Comparison of ENCODE assay signal across 9 cellular contexts in the genomic region with DNA sequence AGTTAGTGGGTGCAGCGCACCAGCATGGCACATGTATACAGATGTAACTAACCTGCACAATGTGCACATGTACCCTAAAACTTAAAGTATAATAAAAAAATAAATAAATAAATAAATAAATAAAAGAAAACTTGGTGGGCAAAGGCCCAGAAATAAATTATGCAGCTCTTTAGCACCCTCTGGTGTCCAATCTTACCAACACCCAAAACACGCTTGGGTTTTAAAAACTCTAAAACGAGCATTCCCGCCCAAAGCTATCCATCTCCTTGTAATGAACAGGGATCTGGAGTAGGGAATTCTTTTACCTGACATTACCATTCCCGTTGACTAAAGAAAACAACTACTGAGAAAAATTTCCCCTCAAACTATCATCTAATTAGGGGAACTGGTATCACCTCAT.
DNase-seq lines count a peak whose midpoint lies in the region; FAIRE-seq and TF ChIP-seq lines count a peak whose summit lies in the region.
"Had no signal": no experiment of that assay in that cellular context is flagged by ENCODE, and none has a peak within 500 bp of the region (broad histone marks: within the 10 kb centered on the region; RNA-seq: fewer than 3 reads in every experiment).

No MANE protein-coding gene starts in this region.

- FAIRE-seq in small intestine (lab: Jason Lieb, UNC), result no peak

- H3K4me1 ChIP-seq in esophagus squamous epithelium (no peaks in the 10 kb centered on the region), small intestine (ENCODE audit: control insufficient read depth in 2 of 2, insufficient read depth in 1 of 2, low read depth in 1 of 2, low read length in 1 of 2) (no peaks in the 10 kb centered on the region)

- H3K27me3 Mint-ChIP-seq in activated CD4-positive, alpha-beta T cell treated with anti-CD3 and anti-CD28 coated beads, Interleukin-2, amount 10 ng/mL, durations not matched to agents 24 days and 14 days, result no peaks in the 10 kb centered on the region
- no peaks in the 10 kb centered on the region for H3K27me3 Mint-ChIP-seq in activated CD4-positive, alpha-beta memory T cell treated with anti-CD3 and anti-CD28 coated beads for 36 hours

- H3K9me3 ChIP-seq in esophagus squamous epithelium (no peaks in the 10 kb centered on the region), small intestine (ENCODE audit: control insufficient read depth, low read depth) (no peaks in the 10 kb centered on the region)

- H3K4me3 ChIP-seq in esophagus squamous epithelium (no peak overlapping the region), small intestine (ENCODE audit: low read depth in 1 of 2, low read length in 2 of 2) (no peak overlapping the region)

- H3K27me3 ChIP-seq in esophagus squamous epithelium (no peaks in the 10 kb centered on the region), small intestine (ENCODE audit: control insufficient read depth in 2 of 2, insufficient read depth in 2 of 2, low read length in 2 of 2) (no peaks in the 10 kb centered on the region)

- CTCF ChIA-PET in activated CD4-positive, alpha-beta memory T cell treated with anti-CD3 and anti-CD28 coated beads for 36 hours (lab: Charles Lee), result no interaction called here

- no peaks in the 10 kb centered on the region for H3K36me3 ChIP-seq in esophagus squamous epithelium
- no peaks in the 10 kb centered on the region for H3K36me3 ChIP-seq in small intestine (ENCODE audit: control insufficient read depth in 2 of 2, insufficient read depth in 2 of 2, low read length in 2 of 2)

- DNase-seq in SKM-1 treated with dmso at 0.1 percent for 144 hours (lab: John Stamatoyannopoulos, UW; ENCODE audit: unreplicated experiment) (peak; percentile 4), SKM-1 (lab: John Stamatoyannopoulos, UW; ENCODE audit: unreplicated experiment) (no peak), NCI-H82 (lab: John Stamatoyannopoulos, UW) (peak; percentile 55), esophagus squamous epithelium (lab: John Stamatoyannopoulos, UW) (no peak), small intestine (peak; percentile 2)
- no peak for DNase-seq in activated effector memory CD4-positive, alpha-beta T cell treated with anti-CD3 and anti-CD28 coated beads, Interleukin-2, amount 50 U/mL, for 16 hours
- no peak for DNase-seq in activated CD4-positive, alpha-beta T cell treated with anti-CD3 and anti-CD28 coated beads, Interleukin-2, amount 10 ng/mL, durations not matched to agents 24 days and 14 days
- no peak for DNase-seq in activated CD4-positive, alpha-beta memory T cell treated with anti-CD3 and anti-CD28 coated beads for 36 hours
- DNase-seq: GDM1 had no signal

- H3K9me3 Mint-ChIP-seq in activated CD4-positive, alpha-beta T cell treated with anti-CD3 and anti-CD28 coated beads, Interleukin-2, amount 10 ng/mL, durations not matched to agents 24 days and 14 days, result no peaks in the 10 kb centered on the region
- H3K9me3 Mint-ChIP-seq in activated CD4-positive, alpha-beta memory T cell treated with anti-CD3 and anti-CD28 coated beads for 36 hours, result peaks cover 9% of the 10 kb centered on the region

- TF ChIP-seq CTCF in esophagus squamous epithelium (IDR thresholded peaks at IDR 0.05), result peak in 4 of 6 experiments; percentile 28 to 45 (median 36)

- TF ChIP-seq POLR2A in esophagus squamous epithelium (IDR thresholded peaks at IDR 0.05), result no peak

- intact Hi-C loops in esophagus squamous epithelium (cut with DNase I), result no loop called here
- intact Hi-C loops in activated CD4-positive, alpha-beta T cell treated with anti-CD3 and anti-CD28 coated beads, Interleukin-2, amount 10 ng/mL, durations not matched to agents 24 days and 14 days (cut with micrococcal nuclease), result no loop called here
- intact Hi-C loops in activated CD4-positive, alpha-beta memory T cell treated with anti-CD3 and anti-CD28 coated beads for 36 hours (cut with micrococcal nuclease), result no loop called here

- POLR2A ChIA-PET in activated CD4-positive, alpha-beta memory T cell treated with anti-CD3 and anti-CD28 coated beads for 36 hours (lab: Charles Lee), result no interaction called here

- no peaks in the 10 kb centered on the region for H3K4me1 Mint-ChIP-seq in activated CD4-positive, alpha-beta T cell treated with anti-CD3 and anti-CD28 coated beads, Interleukin-2, amount 10 ng/mL, durations not matched to agents 24 days and 14 days
- H3K4me1 Mint-ChIP-seq in activated CD4-positive, alpha-beta memory T cell treated with anti-CD3 and anti-CD28 coated beads for 36 hours (ENCODE audit: low read depth), result no peaks in the 10 kb centered on the region

- H3K36me3 Mint-ChIP-seq in activated CD4-positive, alpha-beta T cell treated with anti-CD3 and anti-CD28 coated beads, Interleukin-2, amount 10 ng/mL, durations not matched to agents 24 days and 14 days (ENCODE audit: low read depth), result no peaks in the 10 kb centered on the region
- no peaks in the 10 kb centered on the region for H3K36me3 Mint-ChIP-seq in activated CD4-positive, alpha-beta memory T cell treated with anti-CD3 and anti-CD28 coated beads for 36 hours

- H3K27ac Mint-ChIP-seq in activated CD4-positive, alpha-beta T cell treated with anti-CD3 and anti-CD28 coated beads, Interleukin-2, amount 10 ng/mL, durations not matched to agents 24 days and 14 days, result no peak overlapping the region
- no peak overlapping the region for H3K27ac Mint-ChIP-seq in activated CD4-positive, alpha-beta memory T cell treated with anti-CD3 and anti-CD28 coated beads for 36 hours

- H3K4me3 Mint-ChIP-seq in activated CD4-positive, alpha-beta T cell treated with anti-CD3 and anti-CD28 coated beads, Interleukin-2, amount 10 ng/mL, durations not matched to agents 24 days and 14 days, result no peak overlapping the region
- H3K4me3 Mint-ChIP-seq in activated CD4-positive, alpha-beta memory T cell treated with anti-CD3 and anti-CD28 coated beads for 36 hours, result no peak overlapping the region

- 78 to 88% methylated on average over 5 of the region's 5 CpGs for WGBS in esophagus squamous epithelium, 2 donors
- 81 to 87% (median 81%) methylated on average over 5 of the region's 5 CpGs for WGBS in small intestine, 3 donors

- H3K27ac ChIP-seq in esophagus squamous epithelium (no peak overlapping the region), small intestine (ENCODE audit: low read depth in 1 of 2, low read length in 1 of 2) (no peak overlapping the region)

Comparison
In these comparisons a context has a peak if more than half of its experiments do, and no peak if none do; other contexts are left out.
1. DNase-seq: peak in SKM-1 treated with dmso at 0.1 percent for 144 hours (single experiment), NCI-H82 (single experiment) and small intestine (single experiment); none in SKM-1 (single experiment), esophagus squamous epithelium (single experiment), activated effector memory CD4-positive, alpha-beta T cell treated with anti-CD3 and anti-CD28 coated beads, Interleukin-2, amount 50 U/mL, for 16 hours (single experiment), activated CD4-positive, alpha-beta T cell treated with anti-CD3 and anti-CD28 coated beads, Interleukin-2, amount 10 ng/mL, durations not matched to agents 24 days and 14 days (single experiment) and activated CD4-positive, alpha-beta memory T cell treated with anti-CD3 and anti-CD28 coated beads for 36 hours (single experiment).